Comparison of ENCODE assay signal across 9 cellular contexts in genomic region chr11:66022401-66023185, GRCh38. TPM values are rescaled to one million over a fixed set of nuclear protein-coding genes. Genes with fewer than 3 reads are reported as not detected.
A peak's percentile ranks its signal among the peaks of the same experiment; 100 is the strongest.
DNase-seq lines count a peak whose midpoint lies in the region; ATAC-seq, FAIRE-seq and TF ChIP-seq lines count a peak whose summit lies in the region.
"Had no signal": no experiment of that assay in that cellular context is flagged by ENCODE, and none has a peak within 500 bp of the region (broad histone marks: within the 10 kb centered on the region; RNA-seq: fewer than 3 reads in every experiment).

No MANE protein-coding gene starts in this region.

- H3K27ac ChIP-seq in ovary: no peak overlapping the region
- peak overlapping the region in 1 of 2 donors; percentile 82 for H3K27ac ChIP-seq in thoracic aorta

- WGBS in ovary, 3 donors: 15 to 21% (median 15%) methylated on average over 46 of the region's 46 CpGs

- no peak for TF ChIP-seq EP300 in ovary (IDR thresholded peaks at IDR 0.05)

- H3K27me3 ChIP-seq in ovary: no peaks in the 10 kb centered on the region
- H3K27me3 ChIP-seq in thoracic aorta (replicated peaks; ENCODE audit: insufficient read depth): no peaks in the 10 kb centered on the region

- no peaks in the 10 kb centered on the region for H3K4me1 ChIP-seq in ovary (ENCODE audit: insufficient read depth)
- peaks cover 15 to 27% of the 10 kb centered on the region in 2 donors for H3K4me1 ChIP-seq in thoracic aorta (ENCODE audit: control insufficient read depth in 1 of 2, low read depth in 2 of 2)

- no peak for TF ChIP-seq POLR2A in ovary (IDR thresholded peaks at IDR 0.05)

- intact Hi-C loops in ovary (cut with DNase I): no loop called here

- peak; percentile 83 for TF ChIP-seq CTCF in D721Med (IDR thresholded peaks at IDR 0.05; ENCODE audit: insufficient read depth, missing control alignments)
- TF ChIP-seq CTCF in ovary (IDR thresholded peaks at IDR 0.05): peak; percentile 80 to 90 (median 80)
- peak; percentile 99 for TF ChIP-seq CTCF in thoracic aorta (IDR thresholded peaks at IDR 0.05)

- H3K36me3 ChIP-seq in ovary (no peaks in the 10 kb centered on the region), thoracic aorta (no peaks in the 10 kb centered on the region)

- DNase-seq in D721Med (ENCODE audit: insufficient read length, low spot score) (peak; percentile 90), HuH-7.5 (ENCODE audit: low spot score) (peak; percentile 91), SHP77 (lab: John Stamatoyannopoulos, UW) (peak; percentile 47 to 72), activated gamma-delta T cell (lab: John Stamatoyannopoulos, UW) (peak; percentile 50), frontal cortex (ENCODE audit: low spot score in 2 of 2) (peak; percentile 71 to 86), ovary (peak; percentile 50 to 84 (median 70)), thoracic aorta (ENCODE audit: low spot score) (no peak)

- H3K9me3 ChIP-seq in ovary (no peaks in the 10 kb centered on the region), thoracic aorta (no peaks in the 10 kb centered on the region)

- H3K4me3 ChIP-seq in ovary: no peak overlapping the region
- H3K4me3 ChIP-seq in thoracic aorta: peak overlapping the region; percentile 61

- ATAC-seq in thoracic aorta (ENCODE audit: insufficient number of reproducible peaks, low FRiP score, low read depth) (no peak), HG03039 (IDR thresholded peaks at IDR 0.05; ENCODE audit: unreplicated experiment) (no peak)

- FAIRE-seq in D721Med (lab: Jason Lieb, UNC) (no peak), frontal cortex (lab: Jason Lieb, UNC) (no peak)
- FAIRE-seq: colon had no signal

RNA-seq across cellular contexts. Expression of gene CATSPER1, which starts 3.7 kb away (rescaled TPM):
- not detected for total RNA-seq in frontal cortex
- total RNA-seq in ovary: under 1 TPM in 1 of 7 donors, not detected in 6; 0.25 TPM
- polyA plus RNA-seq in ovary: not detected
- not detected for total RNA-seq in thoracic aorta

RNA-seq across cellular contexts. Expression of gene CST6, which starts 10.8 kb away (rescaled TPM):
- total RNA-seq in frontal cortex (not detected), ovary (10 to 100 TPM in 1 of 7 donors, under 1 TPM in 4, not detected in 2; 0.32 to 25.4 (median 0.84) TPM), thoracic aorta (10 to 100 TPM in 1 of 2 donors, 1 to 10 TPM in 1; 4.5 to 16.9 TPM)
- under 1 TPM in 1 of 2 donors, not detected in 1; 0.30 TPM for polyA plus RNA-seq in ovary

RNA-seq across cellular contexts. Expression of gene BANF1, which starts 20.3 kb away (rescaled TPM):
- 25.3 TPM for total RNA-seq in frontal cortex
- total RNA-seq in ovary: 100 to 1,000 TPM in 5 of 7 donors, 10 to 100 TPM in 2; 42.1 to 268 (median 161) TPM
- 100 to 1,000 TPM; 207 to 222 TPM for polyA plus RNA-seq in ovary
- 10 to 100 TPM; 22.2 to 60.0 TPM for total RNA-seq in thoracic aorta

RNA-seq across cellular contexts. Expression of gene EIF1AD, which starts 20.6 kb away (rescaled TPM):
- 22.0 TPM for total RNA-seq in frontal cortex
- 10 to 100 TPM; 15.2 to 42.1 (median 30.2) TPM for total RNA-seq in ovary
- 10 to 100 TPM; 21.3 to 31.7 TPM for polyA plus RNA-seq in ovary
- total RNA-seq in thoracic aorta: 10 to 100 TPM; 20.6 to 43.5 TPM

RNA-seq across cellular contexts. Expression of gene GAL3ST3, which starts 26.4 kb away (rescaled TPM):
- total RNA-seq in frontal cortex: 10.6 TPM
- total RNA-seq in ovary: 1 to 10 TPM in 1 of 7 donors, under 1 TPM in 3, not detected in 3; 0.20 to 3.3 (median 0.70) TPM
- polyA plus RNA-seq in ovary: under 1 TPM in 1 of 2 donors, not detected in 1; 0.08 TPM
- total RNA-seq in thoracic aorta: 1 to 10 TPM in 1 of 2 donors, not detected in 1; 1.1 TPM
